1 cellular context compared by ENCODE assay signal in genomic region chr6:97282726-97283617, GRCh38.
TF ChIP-seq lines count a peak whose summit lies in the region.

A gene with protein sequence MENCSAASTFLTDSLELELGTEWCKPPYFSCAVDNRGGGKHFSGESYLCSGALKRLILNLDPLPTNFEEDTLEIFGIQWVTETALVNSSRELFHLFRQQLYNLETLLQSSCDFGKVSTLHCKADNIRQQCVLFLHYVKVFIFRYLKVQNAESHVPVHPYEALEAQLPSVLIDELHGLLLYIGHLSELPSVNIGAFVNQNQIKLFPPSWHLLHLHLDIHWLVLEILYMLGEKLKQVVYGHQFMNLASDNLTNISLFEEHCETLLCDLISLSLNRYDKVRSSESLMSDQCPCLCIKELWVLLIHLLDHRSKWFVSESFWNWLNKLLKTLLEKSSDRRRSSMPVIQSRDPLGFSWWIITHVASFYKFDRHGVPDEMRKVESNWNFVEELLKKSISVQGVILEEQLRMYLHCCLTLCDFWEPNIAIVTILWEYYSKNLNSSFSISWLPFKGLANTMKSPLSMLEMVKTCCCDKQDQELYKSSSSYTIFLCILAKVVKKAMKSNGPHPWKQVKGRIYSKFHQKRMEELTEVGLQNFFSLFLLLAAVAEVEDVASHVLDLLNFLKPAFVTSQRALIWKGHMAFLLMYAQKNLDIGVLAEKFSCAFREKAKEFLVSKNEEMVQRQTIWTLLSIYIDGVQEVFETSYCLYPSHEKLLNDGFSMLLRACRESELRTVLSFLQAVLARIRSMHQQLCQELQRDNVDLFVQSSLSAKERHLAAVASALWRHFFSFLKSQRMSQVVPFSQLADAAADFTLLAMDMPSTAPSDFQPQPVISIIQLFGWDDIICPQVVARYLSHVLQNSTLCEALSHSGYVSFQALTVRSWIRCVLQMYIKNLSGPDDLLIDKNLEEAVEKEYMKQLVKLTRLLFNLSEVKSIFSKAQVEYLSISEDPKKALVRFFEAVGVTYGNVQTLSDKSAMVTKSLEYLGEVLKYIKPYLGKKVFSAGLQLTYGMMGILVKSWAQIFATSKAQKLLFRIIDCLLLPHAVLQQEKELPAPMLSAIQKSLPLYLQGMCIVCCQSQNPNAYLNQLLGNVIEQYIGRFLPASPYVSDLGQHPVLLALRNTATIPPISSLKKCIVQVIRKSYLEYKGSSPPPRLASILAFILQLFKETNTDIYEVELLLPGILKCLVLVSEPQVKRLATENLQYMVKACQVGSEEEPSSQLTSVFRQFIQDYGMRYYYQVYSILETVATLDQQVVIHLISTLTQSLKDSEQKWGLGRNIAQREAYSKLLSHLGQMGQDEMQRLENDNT (minus strand): TSS chr6:97283216. CDS start chr6:97282477, 739 bp downstream.

TF ChIP-seq in HepG2, 621 proteins besides CTCF, POLR2A, EP300 and RAD21 (continued from another document and continues in another):
- TF ChIP-seq, protein P1, sequence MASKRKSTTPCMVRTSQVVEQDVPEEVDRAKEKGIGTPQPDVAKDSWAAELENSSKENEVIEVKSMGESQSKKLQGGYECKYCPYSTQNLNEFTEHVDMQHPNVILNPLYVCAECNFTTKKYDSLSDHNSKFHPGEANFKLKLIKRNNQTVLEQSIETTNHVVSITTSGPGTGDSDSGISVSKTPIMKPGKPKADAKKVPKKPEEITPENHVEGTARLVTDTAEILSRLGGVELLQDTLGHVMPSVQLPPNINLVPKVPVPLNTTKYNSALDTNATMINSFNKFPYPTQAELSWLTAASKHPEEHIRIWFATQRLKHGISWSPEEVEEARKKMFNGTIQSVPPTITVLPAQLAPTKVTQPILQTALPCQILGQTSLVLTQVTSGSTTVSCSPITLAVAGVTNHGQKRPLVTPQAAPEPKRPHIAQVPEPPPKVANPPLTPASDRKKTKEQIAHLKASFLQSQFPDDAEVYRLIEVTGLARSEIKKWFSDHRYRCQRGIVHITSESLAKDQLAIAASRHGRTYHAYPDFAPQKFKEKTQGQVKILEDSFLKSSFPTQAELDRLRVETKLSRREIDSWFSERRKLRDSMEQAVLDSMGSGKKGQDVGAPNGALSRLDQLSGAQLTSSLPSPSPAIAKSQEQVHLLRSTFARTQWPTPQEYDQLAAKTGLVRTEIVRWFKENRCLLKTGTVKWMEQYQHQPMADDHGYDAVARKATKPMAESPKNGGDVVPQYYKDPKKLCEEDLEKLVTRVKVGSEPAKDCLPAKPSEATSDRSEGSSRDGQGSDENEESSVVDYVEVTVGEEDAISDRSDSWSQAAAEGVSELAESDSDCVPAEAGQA (IDR thresholded peaks at IDR 0.05; ENCODE audit: low read depth) = no peak
- TF ChIP-seq, protein P1 (CRISPR knock-in tag; IDR thresholded peaks at IDR 0.05; ENCODE audit: borderline replicate concordance) = no peak
- 0 out of 2 replicates have a peak, but pooled peaks have one; percentile 8 for TF ChIP-seq MAZ (IDR thresholded peaks at IDR 0.05; ENCODE audit: borderline replicate concordance, low read depth, low read length)
- TF ChIP-seq MAZ (CRISPR knock-in tag; IDR thresholded peaks at IDR 0.05; ENCODE audit: low read depth) = peak; percentile 71
- no peak for TF ChIP-seq ZNF569 (CRISPR knock-in tag; IDR thresholded peaks at IDR 0.05; ENCODE audit: borderline replicate concordance)
- TF ChIP-seq, protein P2, sequence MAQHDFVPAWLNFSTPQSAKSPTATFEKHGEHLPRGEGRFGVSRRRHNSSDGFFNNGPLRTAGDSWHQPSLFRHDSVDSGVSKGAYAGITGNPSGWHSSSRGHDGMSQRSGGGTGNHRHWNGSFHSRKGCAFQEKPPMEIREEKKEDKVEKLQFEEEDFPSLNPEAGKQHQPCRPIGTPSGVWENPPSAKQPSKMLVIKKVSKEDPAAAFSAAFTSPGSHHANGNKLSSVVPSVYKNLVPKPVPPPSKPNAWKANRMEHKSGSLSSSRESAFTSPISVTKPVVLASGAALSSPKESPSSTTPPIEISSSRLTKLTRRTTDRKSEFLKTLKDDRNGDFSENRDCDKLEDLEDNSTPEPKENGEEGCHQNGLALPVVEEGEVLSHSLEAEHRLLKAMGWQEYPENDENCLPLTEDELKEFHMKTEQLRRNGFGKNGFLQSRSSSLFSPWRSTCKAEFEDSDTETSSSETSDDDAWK (CRISPR knock-in tag; IDR thresholded peaks at IDR 0.05) = no peak
- TF ChIP-seq TIGD3 (CRISPR knock-in tag; IDR thresholded peaks at IDR 0.05; ENCODE audit: borderline replicate concordance) = no peak
- TF ChIP-seq ESRRA (CRISPR knock-in tag; IDR thresholded peaks at IDR 0.05; ENCODE audit: low read depth) = no peak
- TF ChIP-seq ZNF615 (CRISPR knock-in tag; IDR thresholded peaks at IDR 0.05; ENCODE audit: borderline replicate concordance) = no peak
- peak; percentile 73 for TF ChIP-seq ZFX (CRISPR knock-in tag; IDR thresholded peaks at IDR 0.05; ENCODE audit: low read depth)
- no peak for TF ChIP-seq SOX6 (IDR thresholded peaks at IDR 0.05)
- peak; percentile 72 for TF ChIP-seq SOX6 (CRISPR knock-in tag; IDR thresholded peaks at IDR 0.05)
- no peak for TF ChIP-seq CEBPG (CRISPR knock-in tag; IDR thresholded peaks at IDR 0.05)
- TF ChIP-seq, protein P3, sequence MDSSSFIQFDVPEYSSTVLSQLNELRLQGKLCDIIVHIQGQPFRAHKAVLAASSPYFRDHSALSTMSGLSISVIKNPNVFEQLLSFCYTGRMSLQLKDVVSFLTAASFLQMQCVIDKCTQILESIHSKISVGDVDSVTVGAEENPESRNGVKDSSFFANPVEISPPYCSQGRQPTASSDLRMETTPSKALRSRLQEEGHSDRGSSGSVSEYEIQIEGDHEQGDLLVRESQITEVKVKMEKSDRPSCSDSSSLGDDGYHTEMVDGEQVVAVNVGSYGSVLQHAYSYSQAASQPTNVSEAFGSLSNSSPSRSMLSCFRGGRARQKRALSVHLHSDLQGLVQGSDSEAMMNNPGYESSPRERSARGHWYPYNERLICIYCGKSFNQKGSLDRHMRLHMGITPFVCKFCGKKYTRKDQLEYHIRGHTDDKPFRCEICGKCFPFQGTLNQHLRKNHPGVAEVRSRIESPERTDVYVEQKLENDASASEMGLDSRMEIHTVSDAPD (CRISPR knock-in tag; IDR thresholded peaks at IDR 0.05) = no peak
- TF ChIP-seq MBNL3 (CRISPR knock-in tag; conservative IDR thresholded peaks at IDR 0.05) = no peak
- peak; percentile 79 for TF ChIP-seq TBX2 (CRISPR knock-in tag; IDR thresholded peaks at IDR 0.05; ENCODE audit: borderline replicate concordance)
- TF ChIP-seq KMT2A (CRISPR knock-in tag; IDR thresholded peaks at IDR 0.05) = peak; percentile 93; the same call in 1 of the 2 replicates
- no peak; the same call in 1 of the 2 replicates for TF ChIP-seq ZZZ3 (CRISPR knock-in tag; IDR thresholded peaks at IDR 0.05; ENCODE audit: borderline replicate concordance)
- TF ChIP-seq, protein P4, sequence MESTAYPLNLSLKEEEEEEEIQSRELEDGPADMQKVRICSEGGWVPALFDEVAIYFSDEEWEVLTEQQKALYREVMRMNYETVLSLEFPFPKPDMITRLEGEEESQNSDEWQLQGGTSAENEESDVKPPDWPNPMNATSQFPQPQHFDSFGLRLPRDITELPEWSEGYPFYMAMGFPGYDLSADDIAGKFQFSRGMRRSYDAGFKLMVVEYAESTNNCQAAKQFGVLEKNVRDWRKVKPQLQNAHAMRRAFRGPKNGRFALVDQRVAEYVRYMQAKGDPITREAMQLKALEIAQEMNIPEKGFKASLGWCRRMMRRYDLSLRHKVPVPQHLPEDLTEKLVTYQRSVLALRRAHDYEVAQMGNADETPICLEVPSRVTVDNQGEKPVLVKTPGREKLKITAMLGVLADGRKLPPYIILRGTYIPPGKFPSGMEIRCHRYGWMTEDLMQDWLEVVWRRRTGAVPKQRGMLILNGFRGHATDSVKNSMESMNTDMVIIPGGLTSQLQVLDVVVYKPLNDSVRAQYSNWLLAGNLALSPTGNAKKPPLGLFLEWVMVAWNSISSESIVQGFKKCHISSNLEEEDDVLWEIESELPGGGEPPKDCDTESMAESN (CRISPR knock-in tag; conservative IDR thresholded peaks at IDR 0.05) = peak; percentile 66; the same call in 1 of the 2 replicates
- TF ChIP-seq TEAD3 (CRISPR knock-in tag; optimal IDR thresholded peaks at IDR 0.05; ENCODE audit: borderline replicate concordance) = peak; percentile 40
- no peak for TF ChIP-seq ZFP62 (CRISPR knock-in tag; IDR thresholded peaks at IDR 0.05)
- TF ChIP-seq LRRFIP1 (CRISPR knock-in tag; conservative IDR thresholded peaks at IDR 0.05) = no peak
- no peak for TF ChIP-seq ZBTB2 (CRISPR knock-in tag; IDR thresholded peaks at IDR 0.05; ENCODE audit: low read depth)
- TF ChIP-seq EEA1 (CRISPR knock-in tag; IDR thresholded peaks at IDR 0.05; ENCODE audit: borderline replicate concordance) = no peak
- TF ChIP-seq ZNF710 (CRISPR knock-in tag; IDR thresholded peaks at IDR 0.05; ENCODE audit: borderline replicate concordance) = peak; percentile 31; the same call in 1 of the 2 replicates
